ENCODE assay signal across 10 cellular contexts in the genomic region with DNA sequence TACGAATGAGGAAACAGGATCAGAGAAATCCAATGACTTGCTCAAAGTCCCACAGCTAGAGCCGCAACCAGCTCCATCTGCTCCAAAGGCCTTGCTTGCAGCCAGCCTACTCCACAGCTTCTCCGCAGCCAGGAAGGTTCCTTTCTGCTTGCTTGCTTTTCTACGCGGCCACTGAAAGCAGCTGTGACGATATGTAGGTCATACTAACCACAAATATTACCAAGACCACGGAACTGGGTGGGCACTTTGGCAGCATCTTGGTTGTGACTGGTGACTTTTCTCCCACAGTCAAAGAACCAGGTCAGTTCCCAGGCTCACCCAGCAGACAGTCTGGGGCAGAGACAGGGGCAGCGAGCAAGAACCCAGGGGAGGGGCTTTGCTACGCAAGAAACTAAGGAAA.
DNase-seq lines count a peak whose midpoint lies in the region; ATAC-seq and TF ChIP-seq lines count a peak whose summit lies in the region.
"Had no signal": no experiment of that assay in that cellular context is flagged by ENCODE, and none has a peak within 500 bp of the region (broad histone marks: within the 10 kb centered on the region; RNA-seq: fewer than 3 reads in every experiment).

No MANE protein-coding gene starts in this region.

- H2AFZ ChIP-seq in GM23338 = no peak overlapping the region

- no peak overlapping the region for H3K4me3 Mint-ChIP-seq in stimulated activated naive CD8-positive, alpha-beta T cell treated with anti-CD3 and anti-CD28 coated beads, Interleukin-15, amount 100 ng/mL, for 72 hours
- no peak overlapping the region for H3K4me3 Mint-ChIP-seq in GM23338

- no peak for TF ChIP-seq POLR2A in vagina (IDR thresholded peaks at IDR 0.05)

- no peaks in the 10 kb centered on the region for H3K9me3 Mint-ChIP-seq in stimulated activated naive CD8-positive, alpha-beta T cell treated with anti-CD3 and anti-CD28 coated beads, Interleukin-15, amount 100 ng/mL, for 72 hours
- H3K9me3 Mint-ChIP-seq in GM23338 = no peaks in the 10 kb centered on the region

- H3K27me3 ChIP-seq in vagina (no peaks in the 10 kb centered on the region), GM23338 (ENCODE audit: insufficient read depth) (no peaks in the 10 kb centered on the region)

- ATAC-seq in stimulated activated naive CD8-positive, alpha-beta T cell treated with anti-CD3 and anti-CD28 coated beads, Interleukin-15, Interleukin-2, amounts not matched to agents 100 U/mL and 50 U/mL, for 24 hours = peak; percentile 34
- ATAC-seq in stimulated activated naive CD8-positive, alpha-beta T cell treated with anti-CD3 and anti-CD28 coated beads, Interleukin-15, amount 100 ng/mL, for 72 hours = no peak
- ATAC-seq in mucosa of descending colon = peak; percentile 33
- no peak for ATAC-seq in GM23338

- H3K4me3 ChIP-seq in mucosa of descending colon (no peak overlapping the region), vagina (no peak overlapping the region), GM23338 (no peak overlapping the region)

- H3K9me3 ChIP-seq in mucosa of descending colon (no peaks in the 10 kb centered on the region), vagina (no peaks in the 10 kb centered on the region)

- H4K20me1 ChIP-seq in GM23338 (replicated peaks; ENCODE audit: insufficient read depth) = no peaks in the 10 kb centered on the region

- no peak overlapping the region for H3K27ac Mint-ChIP-seq in stimulated activated naive CD8-positive, alpha-beta T cell treated with anti-CD3 and anti-CD28 coated beads, Interleukin-15, amount 100 ng/mL, for 72 hours
- no peak overlapping the region for H3K27ac Mint-ChIP-seq in GM23338

- no peaks in the 10 kb centered on the region for H3K9me2 ChIP-seq in GM23338 (ENCODE audit: insufficient read depth)

- no peak overlapping the region for H3K4me2 ChIP-seq in GM23338

- H3K27ac ChIP-seq in vagina = peak overlapping the region; percentile 27
- H3K27ac ChIP-seq in GM23338 (ENCODE audit: low read depth) = no peak overlapping the region
- H3K27ac ChIP-seq: epithelial cell of prostate had no signal

- no peaks in the 10 kb centered on the region for H3K36me3 Mint-ChIP-seq in GM23338 (ENCODE audit: low read depth)

- DNase-seq in stimulated activated naive CD8-positive, alpha-beta T cell treated with anti-CD3 and anti-CD28 coated beads, Interleukin-15, Interleukin-2, amounts not matched to agents 100 U/mL and 50 U/mL, for 24 hours = peak; percentile 32
- DNase-seq in stimulated activated naive CD8-positive, alpha-beta T cell treated with anti-CD3 and anti-CD28 coated beads, Interleukin-15, amount 100 ng/mL, for 72 hours = no peak
- DNase-seq in astrocyte of the hippocampus (ENCODE audit: low read depth, low spot score) (peak; percentile 81), mucosa of descending colon (peak in 2 of 3 donors; percentile 40 to 57), vagina (ENCODE audit: extremely low spot score in 2 of 2) (no peak), NCI-H524 treated with DMSO at 0.1 percent for 48 hours (lab: John Stamatoyannopoulos, UW) (no peak), GM23338 (ENCODE audit: low spot score) (no peak)
- DNase-seq in stimulated activated CD4-positive, alpha-beta T cell treated with anti-CD3 and anti-CD28 coated beads, Interleukin-12 subunit alpha, Interleukin-12 subunit beta, amount 100 ng/mL, for 4 hours = no peak
- DNase-seq: DMS 273 treated with DMSO at 0.1 percent for 48 hours had no signal

- H3K4me1 Mint-ChIP-seq in stimulated activated naive CD8-positive, alpha-beta T cell treated with anti-CD3 and anti-CD28 coated beads, Interleukin-15, amount 100 ng/mL, for 72 hours = peaks cover 58% of the 10 kb centered on the region
- H3K4me1 Mint-ChIP-seq in GM23338 = peaks cover 9% of the 10 kb centered on the region

- no peaks in the 10 kb centered on the region for H3F3A ChIP-seq in GM23338 (replicated peaks; ENCODE audit: low read depth)

- H3K4me1 ChIP-seq in mucosa of descending colon (ENCODE audit: low read depth) (no peaks in the 10 kb centered on the region), vagina (peaks cover 59% of the 10 kb centered on the region), GM23338 (ENCODE audit: insufficient read depth) (no peaks in the 10 kb centered on the region)

- intact Hi-C loops in mucosa of descending colon (cut with DNase I, micrococcal nuclease) = no loop called here
- intact Hi-C loops in vagina (cut with DNase I) = no loop called here

- H3K36me3 ChIP-seq in mucosa of descending colon (ENCODE audit: low read depth) (no peaks in the 10 kb centered on the region), vagina (no peaks in the 10 kb centered on the region), GM23338 (ENCODE audit: insufficient read depth) (no peaks in the 10 kb centered on the region)

- no peaks in the 10 kb centered on the region for H3K27me3 Mint-ChIP-seq in stimulated activated naive CD8-positive, alpha-beta T cell treated with anti-CD3 and anti-CD28 coated beads, Interleukin-15, amount 100 ng/mL, for 72 hours
- peaks cover 2% of the 10 kb centered on the region for H3K27me3 Mint-ChIP-seq in GM23338 (ENCODE audit: insufficient read depth, low read depth, poor library complexity)

- no peaks in the 10 kb centered on the region for H3K79me2 ChIP-seq in GM23338 (replicated peaks; ENCODE audit: insufficient read depth)

- no peak for TF ChIP-seq CTCF in mucosa of descending colon (IDR thresholded peaks at IDR 0.05)
- TF ChIP-seq CTCF in vagina (IDR thresholded peaks at IDR 0.05) = no peak
- TF ChIP-seq CTCF in GM23338 (conservative IDR thresholded peaks at IDR 0.05; ENCODE audit: low read depth in 2 of 2) = no peak

TF ChIP-seq in GM23338, 12 proteins besides CTCF, POLR2A, EP300 and RAD21:
- TF ChIP-seq EZH2 (IDR thresholded peaks at IDR 0.05; ENCODE audit: low read depth, unreplicated experiment) (no peak), ZNF114 (CRISPR knock-in tag; IDR thresholded peaks at IDR 0.05) (no peak), ZNF331 (CRISPR knock-in tag; IDR thresholded peaks at IDR 0.05; ENCODE audit: low read depth) (no peak), CREB1 (CRISPR knock-in tag; IDR thresholded peaks at IDR 0.05; ENCODE audit: low read depth) (no peak), NANOG (IDR thresholded peaks at IDR 0.05; ENCODE audit: borderline replicate concordance) (no peak)

Comparison
In these comparisons a context has a peak if more than half of its experiments do, and no peak if none do; other contexts are left out.
1. ATAC-seq: peak in stimulated activated naive CD8-positive, alpha-beta T cell treated with anti-CD3 and anti-CD28 coated beads, Interleukin-15, Interleukin-2, amounts not matched to agents 100 U/mL and 50 U/mL, for 24 hours (single experiment) and mucosa of descending colon (single experiment); none in stimulated activated naive CD8-positive, alpha-beta T cell treated with anti-CD3 and anti-CD28 coated beads, Interleukin-15, amount 100 ng/mL, for 72 hours (single experiment) and GM23338 (single experiment).
2. DNase-seq: peak in stimulated activated naive CD8-positive, alpha-beta T cell treated with anti-CD3 and anti-CD28 coated beads, Interleukin-15, Interleukin-2, amounts not matched to agents 100 U/mL and 50 U/mL, for 24 hours (single experiment), astrocyte of the hippocampus (single experiment) and mucosa of descending colon (2 of 3); none in stimulated activated naive CD8-positive, alpha-beta T cell treated with anti-CD3 and anti-CD28 coated beads, Interleukin-15, amount 100 ng/mL, for 72 hours (0 of 2), vagina (0 of 2), NCI-H524 treated with DMSO at 0.1 percent for 48 hours (single experiment), stimulated activated CD4-positive, alpha-beta T cell treated with anti-CD3 and anti-CD28 coated beads, Interleukin-12 subunit alpha, Interleukin-12 subunit beta, amount 100 ng/mL, for 4 hours (single experiment) and GM23338 (single experiment).